ENCODE assay signal across 8 cellular contexts in genomic region chr7:128409435-128410091, GRCh38. TPM values are rescaled to one million over a fixed set of nuclear protein-coding genes. Genes with fewer than 3 reads are reported as not detected.
DNase-seq lines count a peak whose midpoint lies in the region; ATAC-seq and TF ChIP-seq lines count a peak whose summit lies in the region.

IMPDH1 (minus strand) TSS chr7:128409982; CDS start chr7:128409901, 81 bp downstream.

- H2AFZ ChIP-seq in osteoblast (ENCODE audit: low read length): peak within 1 kb of the TSS; percentile 100

- WGBS in testis, 2 donors: 2 to 6% methylated on average over 14 to 41 of the region's 73 CpGs

- H3K36me3 ChIP-seq in SJSA1 (peaks cover 4% of the 10 kb centered on the region; the same call in 1 of the 2 replicates), osteoblast (ENCODE audit: insufficient read depth, low read length) (no peaks in the 10 kb centered on the region), testis (ENCODE audit: low read depth, missing control alignments) (no peaks in the 10 kb centered on the region)

- intact Hi-C loops in testis (cut with DNase I; ENCODE audit: low total_unique reads): no loop called here

- peaks cover 11% of the 10 kb centered on the region for H3K79me2 ChIP-seq in osteoblast (ENCODE audit: insufficient read depth, low read length)

- H3K4me3 ChIP-seq in SJSA1: peak within 1 kb of the TSS; percentile 57
- H3K4me3 ChIP-seq in osteoblast (ENCODE audit: insufficient read depth, low read length): peak within 1 kb of the TSS; percentile 88
- H3K4me3 ChIP-seq in testis: peak within 1 kb of the TSS; percentile 66 to 76

- peak within 1 kb of the TSS; percentile 99 for H3K4me2 ChIP-seq in osteoblast (ENCODE audit: insufficient read depth, low read length)

- H3K27me3 ChIP-seq in SJSA1 (replicated peaks) (no peaks in the 10 kb centered on the region; the same call in 1 of the 2 replicates), osteoblast (ENCODE audit: insufficient read depth, low read length) (peaks cover 2% of the 10 kb centered on the region), testis (no peaks in the 10 kb centered on the region)

- H4K20me1 ChIP-seq in osteoblast (ENCODE audit: insufficient read depth, low read length): peaks cover 8% of the 10 kb centered on the region

- no peak for TF ChIP-seq POLR2A in testis (IDR thresholded peaks at IDR 0.05)

- TF ChIP-seq CTCF in osteoblast (IDR thresholded peaks at IDR 0.05; ENCODE audit: extremely low read depth, low read depth, low read length) (no peak), testis (IDR thresholded peaks at IDR 0.05) (no peak)

- H3K4me1 ChIP-seq in SJSA1 (replicated peaks) (peaks cover 22% of the 10 kb centered on the region), osteoblast (ENCODE audit: insufficient read depth, low read length) (peaks cover 15% of the 10 kb centered on the region), testis (peaks cover 26% of the 10 kb centered on the region)

- peak; percentile 65 for ATAC-seq in GM21360 (IDR thresholded peaks at IDR 0.05; ENCODE audit: unreplicated experiment)

- no peaks in the 10 kb centered on the region for H3K9me3 ChIP-seq in SJSA1 (replicated peaks)
- no peaks in the 10 kb centered on the region for H3K9me3 ChIP-seq in osteoblast (ENCODE audit: low read depth, low read length)
- no peaks in the 10 kb centered on the region for H3K9me3 ChIP-seq in testis

- peak; percentile 91 for DNase-seq in DMS53 (lab: John Stamatoyannopoulos, UW)
- DNase-seq in HT-29 (ENCODE audit: low spot score): no peak
- peak; percentile 81 to 91 for DNase-seq in SJSA1 (ENCODE audit: low read depth in 1 of 2, low spot score in 2 of 2)
- DNase-seq in activated naive CD4-positive, alpha-beta T cell treated with Interleukin-2 at 50 U/mL for 16 hours: peak; percentile 88
- peak; percentile 80 for DNase-seq in glomerular visceral epithelial cell (ENCODE audit: extremely low spot score)
- peak; percentile 100 for DNase-seq in osteoblast (ENCODE audit: insufficient read length, low spot score, missing footprints)
- peak; percentile 91 for DNase-seq in testis

- H3K27ac ChIP-seq in SJSA1 (no peak within 1 kb of the TSS), osteoblast (ENCODE audit: low read depth, low read length) (peak within 1 kb of the TSS; percentile 66), testis (peak within 1 kb of the TSS; percentile 83 to 89)

RNA-seq across cellular contexts. Expression of gene IMPDH1, which starts in this region (rescaled TPM):
- 188 and 199 TPM in 2 replicates for total RNA-seq in HT-29 (2014; rRNA removed; shearing (Covaris generic))
- total RNA-seq in SJSA1 (2014; rRNA removed; shearing (Covaris generic)): 53.6 and 54.0 TPM in 2 replicates
- 31.5 and 35.8 TPM in 2 replicates for total RNA-seq in osteoblast
- total RNA-seq in testis: 10 to 100 TPM; 48.3 to 64.5 TPM
- 32.3 TPM for polyA plus RNA-seq in testis (ENCODE audit: insufficient read depth, low read depth, low replicate concordance)
